8 cellular contexts compared by ENCODE assay signal in the genomic region with DNA sequence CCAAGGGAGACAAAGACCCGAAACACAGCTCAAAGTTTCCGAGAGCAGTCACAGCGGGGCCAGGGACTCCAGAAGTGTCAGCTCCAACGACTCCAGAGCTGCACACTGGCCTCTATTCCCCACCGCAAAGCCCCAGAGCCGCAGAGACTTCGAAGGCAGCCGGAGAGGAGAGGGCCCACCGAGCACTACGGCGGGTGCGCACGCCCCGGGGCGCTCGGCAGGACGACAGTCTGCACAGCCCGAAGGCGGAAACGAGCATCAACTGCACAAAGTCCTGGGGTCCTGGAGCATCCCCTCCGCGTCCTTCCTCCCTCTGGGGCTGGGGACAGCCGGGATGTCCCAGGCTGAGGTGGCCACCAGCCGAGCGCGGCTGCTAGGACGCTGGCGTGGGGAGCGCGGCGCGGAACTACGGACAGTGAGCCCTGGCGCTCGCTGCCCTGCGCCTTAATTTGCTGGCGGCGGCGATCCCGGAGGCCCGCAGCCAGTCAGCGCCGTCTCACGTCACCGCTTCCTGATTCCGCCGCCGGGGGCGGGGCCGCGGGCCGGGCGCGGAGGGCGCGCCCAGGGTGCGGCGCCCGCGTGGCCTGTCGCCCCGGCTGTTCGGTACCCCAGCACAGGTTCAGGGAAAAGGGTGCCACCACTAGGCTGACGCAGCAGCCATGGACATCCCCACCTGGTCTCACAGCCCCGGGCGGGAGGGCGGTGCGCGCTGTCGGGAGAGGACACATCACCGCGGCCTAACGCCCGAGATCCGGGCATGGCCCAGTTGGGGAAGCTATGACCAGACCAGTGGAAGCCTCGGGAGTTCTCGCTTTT. TPM values are rescaled to one million over a fixed set of nuclear protein-coding genes. Genes with fewer than 3 reads are reported as not detected.
A peak's percentile ranks its signal among the peaks of the same experiment; 100 is the strongest.
DNase-seq lines count a peak whose midpoint lies in the region; ATAC-seq, FAIRE-seq and TF ChIP-seq lines count a peak whose summit lies in the region.

A gene with protein sequence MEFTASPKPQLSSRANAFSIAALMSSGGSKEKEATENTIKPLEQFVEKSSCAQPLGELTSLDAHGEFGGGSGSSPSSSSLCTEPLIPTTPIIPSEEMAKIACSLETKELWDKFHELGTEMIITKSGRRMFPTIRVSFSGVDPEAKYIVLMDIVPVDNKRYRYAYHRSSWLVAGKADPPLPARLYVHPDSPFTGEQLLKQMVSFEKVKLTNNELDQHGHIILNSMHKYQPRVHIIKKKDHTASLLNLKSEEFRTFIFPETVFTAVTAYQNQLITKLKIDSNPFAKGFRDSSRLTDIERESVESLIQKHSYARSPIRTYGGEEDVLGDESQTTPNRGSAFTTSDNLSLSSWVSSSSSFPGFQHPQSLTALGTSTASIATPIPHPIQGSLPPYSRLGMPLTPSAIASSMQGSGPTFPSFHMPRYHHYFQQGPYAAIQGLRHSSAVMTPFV (minus strand): TSS at position 421 of the 816 bp plus-strand sequence. CDS start 480 bp downstream, outside the sequence.

- no peak within 1 kb of the TSS for H2AK5ac ChIP-seq in IMR-90 (ENCODE audit: low read depth, low read length)

- no TSS peak for BruUV-seq in IMR-90 (replicated peaks; lab: Mats Ljungman, UMichigan)

- no peak for TF ChIP-seq RAD21 in IMR-90 (IDR thresholded peaks at IDR 0.05; ENCODE audit: low read length)

- H3K9ac ChIP-seq in IMR-90 (ENCODE audit: low read depth, low read length) (no peak within 1 kb of the TSS), skeletal muscle satellite cell (ENCODE audit: low read depth, low read length) (no peak within 1 kb of the TSS)

- dilution Hi-C loops in IMR-90 (cut with HindIII; ENCODE audit: low sequenced_read_pairs, unreplicated experiment) = no loop called here

- H3K27ac ChIP-seq in IMR-90 (ENCODE audit: insufficient read depth, low read length) = no peak within 1 kb of the TSS
- H3K27ac ChIP-seq in iPS DF 6.9 (ENCODE audit: low read length) = no peak within 1 kb of the TSS

- no peaks in the 10 kb centered on the region for H3K9me1 ChIP-seq in IMR-90 (ENCODE audit: insufficient read depth, low read length)

- H3K27ac Mint-ChIP-seq in activated naive CD4-positive, alpha-beta T cell treated with anti-CD3 and anti-CD28 coated beads, Interleukin-2, amount 50 U/mL, for 72 hours = no peak within 1 kb of the TSS

- POLR2A ChIA-PET in IMR-90 (lab: Charles Lee; ENCODE audit: unreplicated experiment) = no interaction called here

- no peak within 1 kb of the TSS for H2BK120ac ChIP-seq in IMR-90 (ENCODE audit: low read depth, low read length)

- peaks cover 20% of the 10 kb centered on the region; the same call in 1 of the 2 replicates for H3K9me3 ChIP-seq in IMR-90 (ENCODE audit: control insufficient read depth, insufficient read depth, low read length)
- H3K9me3 ChIP-seq in iPS DF 6.9 (ENCODE audit: control insufficient read depth, insufficient read depth, low read length) = no peaks in the 10 kb centered on the region
- H3K9me3 ChIP-seq in skeletal muscle satellite cell (replicated peaks; ENCODE audit: low read length) = peaks cover 8% of the 10 kb centered on the region

- no peaks in the 10 kb centered on the region for H3K9me3 Mint-ChIP-seq in activated naive CD4-positive, alpha-beta T cell treated with anti-CD3 and anti-CD28 coated beads, Interleukin-2, amount 50 U/mL, for 72 hours

- peak within 1 kb of the TSS; percentile 69 for H3K4me2 ChIP-seq in IMR-90 (ENCODE audit: low read depth, low read length)
- peak within 1 kb of the TSS; percentile 85 for H3K4me2 ChIP-seq in skeletal muscle satellite cell (ENCODE audit: low read length)

- FAIRE-seq in GM12892 (lab: Jason Lieb, UNC) = no peak

- no peak within 1 kb of the TSS for H3K18ac ChIP-seq in IMR-90 (ENCODE audit: low read depth, low read length)

- ATAC-seq in IMR-90 (ENCODE audit: low read depth) = peak; percentile 91
- ATAC-seq in activated naive CD4-positive, alpha-beta T cell treated with anti-CD3 and anti-CD28 coated beads, Interleukin-2, amount 50 U/mL, for 72 hours = peak; percentile 55 to 90

- H2BK15ac ChIP-seq in IMR-90 (ENCODE audit: low read depth, low read length) = no peak within 1 kb of the TSS

- H3K36me3 ChIP-seq in IMR-90 (ENCODE audit: control insufficient read depth, insufficient read depth, low read length) = no peaks in the 10 kb centered on the region
- H3K36me3 ChIP-seq in iPS DF 6.9 (ENCODE audit: control insufficient read depth, insufficient read depth, low read length) = no peaks in the 10 kb centered on the region
- H3K36me3 ChIP-seq in skeletal muscle satellite cell (ENCODE audit: insufficient read depth, low read length) = no peaks in the 10 kb centered on the region

- no peak within 1 kb of the TSS for H2BK5ac ChIP-seq in IMR-90 (ENCODE audit: low read depth, low read length, poor library complexity, severe bottlenecking)

- peak within 1 kb of the TSS; percentile 87 for H2AFZ ChIP-seq in IMR-90 (replicated peaks; ENCODE audit: low read length, poor library complexity)

- TF ChIP-seq POLR2A in IMR-90 (IDR thresholded peaks at IDR 0.05; ENCODE audit: low read depth, low read length) = no peak
- TF ChIP-seq POLR2A in GM12892 (IDR thresholded peaks at IDR 0.05; ENCODE audit: low read depth, low read length) = no peak

- peaks cover 13 to 50% of the 10 kb centered on the region in 2 donors for H3K36me3 Mint-ChIP-seq in activated naive CD4-positive, alpha-beta T cell treated with anti-CD3 and anti-CD28 coated beads, Interleukin-2, amount 50 U/mL, for 72 hours

- H3K4me3 ChIP-seq in IMR-90 (ENCODE audit: insufficient read depth, low read depth, low read length) = peak within 1 kb of the TSS; percentile 46
- peak within 1 kb of the TSS; percentile 57; the same call in 1 of the 2 replicates for H3K4me3 ChIP-seq in iPS DF 6.9 (ENCODE audit: low read length)
- peak within 1 kb of the TSS; percentile 60 for H3K4me3 ChIP-seq in skeletal muscle satellite cell (ENCODE audit: low read length)

- H4K91ac ChIP-seq in IMR-90 (ENCODE audit: insufficient read depth, low read depth, low read length) = no peak within 1 kb of the TSS

- no peak for TF ChIP-seq CTCF in IMR-90 (conservative IDR thresholded peaks at IDR 0.05; ENCODE audit: low read depth, low read length)

- intact Hi-C loops in IMR-90 (cut with micrococcal nuclease) = no loop called here

- H4K8ac ChIP-seq in IMR-90 (ENCODE audit: low read depth in 2 of 2, low read length in 2 of 2) = no peak within 1 kb of the TSS

- H3K4ac ChIP-seq in IMR-90 (ENCODE audit: low read depth, low read length) = no peak within 1 kb of the TSS

- no peak within 1 kb of the TSS for H3K56ac ChIP-seq in IMR-90 (ENCODE audit: extremely low read depth, insufficient read depth, low read length)

- no peaks in the 10 kb centered on the region for H3K79me1 ChIP-seq in IMR-90 (ENCODE audit: low read depth in 1 of 2, low read length in 2 of 2)

- no peak within 1 kb of the TSS for H4K5ac ChIP-seq in IMR-90 (ENCODE audit: low read depth, low read length)

- H4K20me1 ChIP-seq in IMR-90 (ENCODE audit: insufficient read depth, low read length) = no peaks in the 10 kb centered on the region

- WGBS in IMR-90 (ENCODE audit: extremely low coverage in 2 of 2, insufficient read length in 1 of 2), 2 experiments = 4% methylated on average over 50 of the region's 77 CpGs; no CpG with 5 or more reads in 1 of the 2 experiments
- no CpG with 5 or more reads among the region's 77 CpGs for WGBS in iPS DF 6.9 (ENCODE audit: insufficient coverage, insufficient read length)

- in situ Hi-C loops in IMR-90 (cut with MboI; ENCODE audit: low sequenced_read_pairs) = no loop called here

- H3K4me1 ChIP-seq in IMR-90 (ENCODE audit: control insufficient read depth, insufficient read depth, low read length) = no peaks in the 10 kb centered on the region
- H3K4me1 ChIP-seq in iPS DF 6.9 (ENCODE audit: control insufficient read depth, insufficient read depth, low read length) = peaks cover 3% of the 10 kb centered on the region; the same call in 1 of the 2 replicates
- H3K4me1 ChIP-seq in skeletal muscle satellite cell (ENCODE audit: control insufficient read depth, insufficient read depth, low read length) = peaks cover 12% of the 10 kb centered on the region

- CTCF ChIA-PET in IMR-90 (lab: Yijun Ruan, JAX) = no interaction called here

- H3K23ac ChIP-seq in IMR-90 (ENCODE audit: low read depth, low read length) = no peak within 1 kb of the TSS

- no peak within 1 kb of the TSS for H2AK9ac ChIP-seq in IMR-90 (replicated peaks; ENCODE audit: low read depth, low read length, poor library complexity)

- no peak within 1 kb of the TSS for H3K14ac ChIP-seq in IMR-90 (replicated peaks; ENCODE audit: low read depth, low read length)

- DNase-seq in GM04504 (ENCODE audit: low read depth) = peak; percentile 1
- DNase-seq in IMR-90 = peak; percentile 19
- DNase-seq in activated naive CD4-positive, alpha-beta T cell treated with anti-CD3 and anti-CD28 coated beads, Interleukin-2, amount 50 U/mL, for 72 hours (ENCODE audit: low spot score in 2 of 2) = peak in 1 of 2 donors; percentile 42
- no peak for DNase-seq in iPS DF 6.9 (ENCODE audit: low read depth, low spot score)
- DNase-seq in GM12892 (ENCODE audit: insufficient read length) = no peak
- DNase-seq in AML-193 (lab: John Stamatoyannopoulos, UW) = no peak
- no peak for DNase-seq in T-helper 9 cell

- H2BK20ac ChIP-seq in IMR-90 (ENCODE audit: low read depth, low read length) = no peak within 1 kb of the TSS

- H3K27me3 ChIP-seq in IMR-90 (ENCODE audit: control insufficient read depth, insufficient read depth, low read length) (peaks cover 87% of the 10 kb centered on the region), iPS DF 6.9 (ENCODE audit: control insufficient read depth, insufficient read depth, low read length) (peaks cover 84% of the 10 kb centered on the region), skeletal muscle satellite cell (ENCODE audit: control insufficient read depth, insufficient read depth, low read length) (peaks cover 100% of the 10 kb centered on the region)

TF ChIP-seq in IMR-90, 13 proteins besides CTCF, POLR2A, EP300 and RAD21:
- no peak for TF ChIP-seq FOS (IDR thresholded peaks at IDR 0.05; ENCODE audit: low read depth, low read length)
- no peak for TF ChIP-seq RFX5 (IDR thresholded peaks at IDR 0.05; ENCODE audit: low read depth, low read length)
- TF ChIP-seq MAFK (IDR thresholded peaks at IDR 0.05; ENCODE audit: low read depth, low read length) = no peak
- TF ChIP-seq MAZ (IDR thresholded peaks at IDR 0.05; ENCODE audit: borderline replicate concordance, low read depth, low read length) = no peak

RNA-seq across cellular contexts. Expression of the gene that starts here (rescaled TPM):
- total RNA-seq in IMR-90 (2012; rRNA removed) = 0.28 and 0.36 TPM in 2 replicates
- polyA plus RNA-seq in IMR-90 (2012; rRNA removed) = 0.11 and 0.15 TPM in 2 replicates
- polyA plus RNA-seq in IMR-90 (2012; cell fraction: cytosol; rRNA removed) = 0.10 TPM in 2 replicates
- 0.15 and 0.19 TPM in 2 replicates for polyA plus RNA-seq in IMR-90 (2012; cell fraction: nucleus; rRNA removed; ENCODE audit: low replicate concordance)
- not detected for total RNA-seq in activated naive CD4-positive, alpha-beta T cell treated with anti-CD3 and anti-CD28 coated beads, Interleukin-2, amount 50 U/mL, for 72 hours
- under 0.01 and 0.22 TPM in 2 replicates for total RNA-seq in skeletal muscle satellite cell (2012; rRNA removed)
- not detected for polyA plus RNA-seq in GM12892 (2012; ENCODE audit: missing spikeins)

Comparison
In these comparisons a context has a peak if more than half of its experiments do, and no peak if none do; other contexts are left out.
1. Peak in DNase-seq, ATAC-seq, H3K4me3 ChIP-seq and H3K4me2 ChIP-seq in IMR-90; RNA of the gene not detected or under 1 TPM.
2. Peak in ATAC-seq in activated naive CD4-positive, alpha-beta T cell treated with anti-CD3 and anti-CD28 coated beads, Interleukin-2, amount 50 U/mL, for 72 hours; RNA of the gene not detected or under 1 TPM.